Comparison of ENCODE assay signal across 14 cellular contexts in genomic region chr13:94950303-94950702, GRCh38.
A peak's percentile ranks its signal among the peaks of the same experiment; 100 is the strongest.
DNase-seq lines count a peak whose midpoint lies in the region; ATAC-seq, FAIRE-seq and TF ChIP-seq lines count a peak whose summit lies in the region.
"Had no signal": no experiment of that assay in that cellular context is flagged by ENCODE, and none has a peak within 500 bp of the region (broad histone marks: within the 10 kb centered on the region; RNA-seq: fewer than 3 reads in every experiment).

No MANE protein-coding gene starts in this region.

- TF ChIP-seq POLR2A in HCT116 (IDR thresholded peaks at IDR 0.05; ENCODE audit: borderline replicate concordance, extremely low read depth, insufficient read depth, insufficient read length) (no peak), K562 (conservative IDR thresholded peaks at IDR 0.05) (no peak), gastroesophageal sphincter (IDR thresholded peaks at IDR 0.05) (no peak)

- peak; percentile 46; the same call in 1 of the 2 replicates for ATAC-seq in HCT116
- peak; percentile 81 for ATAC-seq in K562
- ATAC-seq in GM21423 (IDR thresholded peaks at IDR 0.05; ENCODE audit: unreplicated experiment): no peak
- ATAC-seq in gastroesophageal sphincter: no peak

- H3K9me3 ChIP-seq in AG04450 (ENCODE audit: control insufficient read depth, insufficient read depth, low read length): no peaks in the 10 kb centered on the region
- no peaks in the 10 kb centered on the region for H3K9me3 ChIP-seq in HCT116 (ENCODE audit: control insufficient read depth in 1 of 2, insufficient read depth in 1 of 2, low read depth in 1 of 2, low read length in 2 of 2)
- H3K9me3 ChIP-seq in K562 (replicated peaks; ENCODE audit: control insufficient read depth, insufficient read depth, low read depth, low read length): no peaks in the 10 kb centered on the region
- H3K9me3 ChIP-seq in gastroesophageal sphincter: no peaks in the 10 kb centered on the region
- H3K9me3 ChIP-seq: SJCRH30, upper lobe of left lung had no signal

- in situ Hi-C loops in K562 (cut with MboI): no loop called here

- H3K4me1 ChIP-seq in HCT116 (ENCODE audit: control insufficient read depth in 1 of 2, insufficient read depth in 2 of 2, low read length in 2 of 2) (no peaks in the 10 kb centered on the region), K562 (replicated peaks in 1 of 2; ENCODE audit: control insufficient read depth in 2 of 2, insufficient read depth in 2 of 2, low read length in 2 of 2) (no peaks in the 10 kb centered on the region; a peak in 1 of 5 replicates), gastroesophageal sphincter (no peaks in the 10 kb centered on the region)
- H3K4me1 ChIP-seq: SJCRH30, upper lobe of left lung had no signal

- H3K36me3 ChIP-seq in HCT116 (ENCODE audit: control insufficient read depth in 1 of 2, insufficient read depth in 2 of 2, low read length in 2 of 2) (no peaks in the 10 kb centered on the region), K562 (ENCODE audit: control insufficient read depth, insufficient read depth, low read length) (no peaks in the 10 kb centered on the region), gastroesophageal sphincter (no peaks in the 10 kb centered on the region)
- H3K36me3 ChIP-seq: SJCRH30, upper lobe of left lung had no signal

- FAIRE-seq in K562 (lab: Jason Lieb, UNC): peak; percentile 42

- H3K9ac ChIP-seq in HCT116 (ENCODE audit: low read length): no peak overlapping the region
- no peak overlapping the region for H3K9ac ChIP-seq in K562 (ENCODE audit: insufficient read depth in 1 of 2, low read depth in 2 of 2, low read length in 2 of 2)

- H3K4me3 ChIP-seq in AG04450 (ENCODE audit: low read depth, low read length): no peak overlapping the region
- no peak overlapping the region for H3K4me3 ChIP-seq in HCT116 (replicated peaks in 1 of 2; ENCODE audit: low read depth in 1 of 2, low read length in 2 of 2)
- no peak overlapping the region for H3K4me3 ChIP-seq in K562
- H3K4me3 ChIP-seq in gastroesophageal sphincter: no peak overlapping the region
- H3K4me3 ChIP-seq: SJCRH30, upper lobe of left lung had no signal

- H4K20me1 ChIP-seq in HCT116 (ENCODE audit: insufficient read depth) (no peaks in the 10 kb centered on the region), K562 (replicated peaks; ENCODE audit: control insufficient read depth, insufficient read depth, low read length) (no peaks in the 10 kb centered on the region)

- POLR2A ChIA-PET in AG04450 (lab: Yijun Ruan, JAX) (no interaction called here), HCT116 (lab: Charles Lee) (no interaction called here), K562 (lab: Yijun Ruan, JAX) (interaction anchor here (0.7 kb wide), 1 partner anchor 475 kb away, joined by 3 read pairs; no protein-coding TSS in a partner anchor)

- no peaks in the 10 kb centered on the region for H3K79me2 ChIP-seq in HCT116 (ENCODE audit: insufficient read depth, low read length)
- H3K79me2 ChIP-seq in K562 (ENCODE audit: control insufficient read depth, insufficient read depth, low read length): no peaks in the 10 kb centered on the region

- no peak overlapping the region for H2AFZ ChIP-seq in HCT116 (ENCODE audit: low read depth, low read length, poor library complexity, severe bottlenecking)
- H2AFZ ChIP-seq in K562 (ENCODE audit: low read depth, low read length): 0 out of 2 replicates have a peak overlapping the region, but pooled peaks have one; percentile 14

- RAD21 ChIA-PET in HCT116 (lab: Charles Lee; ENCODE audit: low non-redundant PET in 1 of 2, low total read pairs in 2 of 2, uncharacterized antibody in 2 of 2, unreplicated experiment in 2 of 2): no interaction called here

- BruUV-seq in HCT116 (replicated peaks; lab: Mats Ljungman, UMichigan): no TSS peak
- no TSS peak for BruUV-seq in K562 (replicated peaks; lab: Mats Ljungman, UMichigan)

- TF ChIP-seq EP300 in K562 (IDR thresholded peaks at IDR 0.05; ENCODE audit: low read length) (no peak), gastroesophageal sphincter (IDR thresholded peaks at IDR 0.05) (no peak)

- H3K27ac ChIP-seq in AG04450 (ENCODE audit: low read depth, low read length) (no peak overlapping the region), HCT116 (ENCODE audit: low read depth, low read length) (no peak overlapping the region), K562 (ENCODE audit: extremely low read depth, low read depth, low read length) (no peak overlapping the region), gastroesophageal sphincter (no peak overlapping the region)
- H3K27ac ChIP-seq: SJCRH30, upper lobe of left lung had no signal

- no peaks in the 10 kb centered on the region for H3K9me1 ChIP-seq in K562 (ENCODE audit: control insufficient read depth, insufficient read depth, low read length)

- peak; percentile 27; the same call in 1 of the 2 replicates for TF ChIP-seq CTCF in AG04450 (IDR thresholded peaks at IDR 0.05; ENCODE audit: low read depth, low read length)
- TF ChIP-seq CTCF in HCT116 (IDR thresholded peaks at IDR 0.05 in 2 of 3, conservative IDR thresholded peaks at IDR 0.05 in 1 of 3; ENCODE audit: borderline replicate concordance in 1 of 3, insufficient read depth in 1 of 3, low read depth in 2 of 3, low read length in 2 of 3): 0 out of 6 replicates have a peak, but pooled peaks of 1 of the 3 experiments have one; percentile 13
- peak in 2 of 3 experiments; percentile 43 to 50; a peak in 3 of 6 replicates for TF ChIP-seq CTCF in K562 (IDR thresholded peaks at IDR 0.05 in 2 of 3, conservative IDR thresholded peaks at IDR 0.05 in 1 of 3; ENCODE audit: insufficient read depth in 2 of 3, low read depth in 1 of 3, low read length in 3 of 3)
- no peak for TF ChIP-seq CTCF in gastroesophageal sphincter (IDR thresholded peaks at IDR 0.05)

- intact Hi-C loops in HCT116 (cut with micrococcal nuclease) (no loop called here), K562 (cut with micrococcal nuclease) (loop anchor here (10.0 kb wide), 1 partner anchor 516 kb away; no protein-coding TSS in a partner anchor)

- no peak overlapping the region for H3K4me2 ChIP-seq in HCT116 (ENCODE audit: low read length)
- peak overlapping the region; percentile 18; the same call in 1 of the 2 replicates for H3K4me2 ChIP-seq in K562 (ENCODE audit: insufficient read depth, low read length)

- DNase-seq in AG04450 (ENCODE audit: low read depth, low spot score) (no peak), HCT116 (ENCODE audit: low read depth, low spot score) (no peak), K562 (ENCODE audit: extremely low read depth in 1 of 4, low spot score in 3 of 4) (peak in 2 of 4 experiments; percentile 17 to 28), iPS DF 19.7 (ENCODE audit: low read depth, low spot score) (peak; percentile 20), NCI-H2081 (lab: John Stamatoyannopoulos, UW) (no peak)
- no peak for DNase-seq in stimulated activated CD4-positive, alpha-beta T cell treated with anti-CD3 and anti-CD28 coated beads, Interleukin-15, amount 100 ng/mL, for 24 hours
- DNase-seq: central memory CD4-positive, alpha-beta T cell; immature natural killer cell; NCI-H146; NCI-H69; upper lobe of left lung had no signal

- H3K27me3 ChIP-seq in AG04450 (ENCODE audit: control insufficient read depth, insufficient read depth, low read length): peaks cover 2% of the 10 kb centered on the region
- peaks cover 40% of the 10 kb centered on the region for H3K27me3 ChIP-seq in HCT116 (ENCODE audit: insufficient read depth, low read length)
- H3K27me3 ChIP-seq in K562 (ENCODE audit: control insufficient read depth in 2 of 2, insufficient read depth in 2 of 2, low read length in 2 of 2): peaks cover 0 to 12% of the 10 kb centered on the region in 2 experiments; a peak in 2 of 5 replicates
- H3K27me3 ChIP-seq in gastroesophageal sphincter: peaks cover 12% of the 10 kb centered on the region
- H3K27me3 ChIP-seq: SJCRH30, upper lobe of left lung had no signal

- H3K9me2 ChIP-seq in HCT116 (ENCODE audit: insufficient read depth): no peaks in the 10 kb centered on the region

- 1% methylated on average over 7 of the region's 8 CpGs for WGBS in K562 (ENCODE audit: insufficient coverage, low coverage, missing lambda C conversion rate)
- WGBS in gastroesophageal sphincter (ENCODE audit: low coverage in 1 of 2), 2 donors: 38 to 69% methylated on average over 5 to 8 of the region's 8 CpGs

- TF ChIP-seq RAD21 in HCT116 (IDR thresholded peaks at IDR 0.05; ENCODE audit: low read depth): no peak
- peak; percentile 53 for TF ChIP-seq RAD21 in K562 (CRISPR knock-in tag; conservative IDR thresholded peaks at IDR 0.05 in 1 of 2, IDR thresholded peaks at IDR 0.05 in 1 of 2)

- CTCF ChIA-PET in AG04450 (lab: Charles Lee): interaction anchor here (1.1 kb wide), 1 partner anchor 289 kb away, joined by 3 read pairs; no protein-coding TSS in a partner anchor
- CTCF ChIA-PET in HCT116 (lab: Charles Lee): interaction anchor here (1.4 kb wide), 1 partner anchor 330 kb away, joined by 4 read pairs; no protein-coding TSS in a partner anchor
- CTCF ChIA-PET in K562 (lab: Yijun Ruan, JAX; ENCODE audit: low intra/inter-chr PET ratio): interaction anchor here (1.2 kb wide), 1 partner anchor 329 kb away, joined by 8 read pairs; no protein-coding TSS in a partner anchor

TF ChIP-seq in HCT116, 20 proteins besides CTCF, POLR2A, EP300 and RAD21 (continues in another document):
- no peak for TF ChIP-seq JUND (IDR thresholded peaks at IDR 0.05)
- TF ChIP-seq ZNF274 (IDR thresholded peaks at IDR 0.05; ENCODE audit: low read depth, low read length): no peak
- TF ChIP-seq SP1 (IDR thresholded peaks at IDR 0.05; ENCODE audit: low read depth): no peak
- no peak for TF ChIP-seq CBX3 (IDR thresholded peaks at IDR 0.05; ENCODE audit: low read depth)

TF ChIP-seq in K562, 482 proteins besides CTCF, POLR2A, EP300 and RAD21 (continues in another document):
- TF ChIP-seq ID3 (CRISPR knock-in tag; IDR thresholded peaks at IDR 0.05): no peak
- no peak for TF ChIP-seq ID3 (tag; IDR thresholded peaks at IDR 0.05)
- no peak for TF ChIP-seq KAT7 (CRISPR knock-in tag; IDR thresholded peaks at IDR 0.05; ENCODE audit: borderline replicate concordance)
- TF ChIP-seq ZNF551 (CRISPR knock-in tag; IDR thresholded peaks at IDR 0.05): no peak
- peak; percentile 51 for TF ChIP-seq CXXC5 (CRISPR knock-in tag; IDR thresholded peaks at IDR 0.05)
- no peak for TF ChIP-seq NR0B1 (IDR thresholded peaks at IDR 0.05; ENCODE audit: partially characterized antibody)

Comparison
In these comparisons a context has a peak if more than half of its experiments do, and no peak if none do; other contexts are left out.
1. CTCF ChIP-seq: peak in AG04450 (single experiment) and K562 (2 of 3); none in gastroesophageal sphincter (0 of 4).
2. ATAC-seq: peak in HCT116 (single experiment) and K562 (single experiment); none in GM21423 (single experiment) and gastroesophageal sphincter (single experiment).